In genomic region chr7:155344270-155344617, GRCh38 we compare ENCODE assay signal across 8 cellular contexts. TPM values are rescaled to one million over a fixed set of nuclear protein-coding genes. Genes with fewer than 3 reads are reported as not detected.
DNase-seq lines count a peak whose midpoint lies in the region; ATAC-seq and TF ChIP-seq lines count a peak whose summit lies in the region.

No MANE protein-coding gene starts in this region.

- no peaks in the 10 kb centered on the region for H4K20me1 ChIP-seq in DND-41 (ENCODE audit: insufficient read depth, low read length)

- H3K4me3 ChIP-seq in DND-41 (ENCODE audit: low read depth in 1 of 2, low read length in 2 of 2) = peak overlapping the region in 1 of 2 experiments; percentile 60; a peak in 1 of 4 replicates
- peak overlapping the region; percentile 54 for H3K4me3 ChIP-seq in iPS-18a (ENCODE audit: low read length)
- peak overlapping the region in 1 of 3 donors; percentile 70 for H3K4me3 ChIP-seq in breast epithelium

- H3K4me2 ChIP-seq in DND-41 (ENCODE audit: insufficient read depth, low read length) = peak overlapping the region; percentile 89

- ATAC-seq in DND-41 (ENCODE audit: insufficient read depth, low read depth) (no peak), GM21360 (IDR thresholded peaks at IDR 0.05; ENCODE audit: unreplicated experiment) (peak; percentile 33), HG03432 (IDR thresholded peaks at IDR 0.05; ENCODE audit: unreplicated experiment) (peak; percentile 47)

- H3K27ac ChIP-seq in DND-41 (ENCODE audit: low read length) = peak overlapping the region; percentile 79; the same call in 1 of the 2 replicates
- no peak overlapping the region for H3K27ac ChIP-seq in iPS-18a (ENCODE audit: low read length)
- H3K27ac ChIP-seq in breast epithelium = no peak overlapping the region

- H3K9me3 ChIP-seq in DND-41 (ENCODE audit: insufficient read depth, low read length, severe bottlenecking) = peaks cover 5% of the 10 kb centered on the region
- H3K9me3 ChIP-seq in iPS-18a (ENCODE audit: control insufficient read depth, low read depth, low read length) = no peaks in the 10 kb centered on the region
- no peaks in the 10 kb centered on the region for H3K9me3 ChIP-seq in breast epithelium

- H3K27me3 ChIP-seq in DND-41 (ENCODE audit: insufficient read depth, low read length, poor library complexity) = no peaks in the 10 kb centered on the region
- H3K27me3 ChIP-seq in iPS-18a (ENCODE audit: control insufficient read depth, insufficient read depth, low read length) = peaks cover 20% of the 10 kb centered on the region
- H3K27me3 ChIP-seq in breast epithelium = peaks cover 0 to 31% of the 10 kb centered on the region in 2 donors

- no peaks in the 10 kb centered on the region for H3K79me2 ChIP-seq in DND-41 (ENCODE audit: insufficient read depth, low read length)

- no peak for TF ChIP-seq POLR2A in breast epithelium (IDR thresholded peaks at IDR 0.05)

- H3K36me3 ChIP-seq in DND-41 (ENCODE audit: insufficient read depth, low read length) (no peaks in the 10 kb centered on the region), iPS-18a (ENCODE audit: control insufficient read depth, low read depth, low read length) (no peaks in the 10 kb centered on the region), breast epithelium (no peaks in the 10 kb centered on the region)

- peak overlapping the region; percentile 86; the same call in 1 of the 2 replicates for H2AFZ ChIP-seq in DND-41 (ENCODE audit: low read depth, low read length)

- DNase-seq in DND-41 (no peak), kidney tubule cell (ENCODE audit: low spot score) (no peak), breast epithelium (ENCODE audit: low spot score in 2 of 2) (no peak), SHP77 treated with DMSO at 0.1 percent for 48 hours (lab: John Stamatoyannopoulos, UW) (no peak), T1000 (lab: John Stamatoyannopoulos, UW) (no peak)

- intact Hi-C loops in breast epithelium (cut with DNase I; ENCODE audit: low total_unique reads) = no loop called here

- H3K4me1 ChIP-seq in DND-41 (ENCODE audit: insufficient read depth, low read length) (peaks cover 32% of the 10 kb centered on the region), iPS-18a (ENCODE audit: control insufficient read depth, low read depth, low read length) (no peaks in the 10 kb centered on the region), breast epithelium (no peaks in the 10 kb centered on the region)

- H3K9ac ChIP-seq in DND-41 (ENCODE audit: low read depth, low read length) (peak overlapping the region; percentile 75), iPS-18a (ENCODE audit: low read length) (no peak overlapping the region)

- TF ChIP-seq CTCF in DND-41 (IDR thresholded peaks at IDR 0.05; ENCODE audit: borderline replicate concordance, extremely low read depth, low read length, poor library complexity, severe bottlenecking) = no peak
- TF ChIP-seq CTCF in breast epithelium (IDR thresholded peaks at IDR 0.05) = no peak

RNA-seq across cellular contexts. Expression of gene INSIG1, which starts 46.6 kb away (rescaled TPM):
- total RNA-seq in breast epithelium = 10 to 100 TPM; 37.0 to 89.6 (median 66.0) TPM
